ENCODE assay signal across 22 cellular contexts in genomic region chr3:168360993-168361392, GRCh38.
DNase-seq lines count a peak whose midpoint lies in the region; ATAC-seq, FAIRE-seq and TF ChIP-seq lines count a peak whose summit lies in the region.
"Had no signal": no experiment of that assay in that cellular context is flagged by ENCODE, and none has a peak within 500 bp of the region (broad histone marks: within the 10 kb centered on the region; RNA-seq: fewer than 3 reads in every experiment).

No MANE protein-coding gene starts in this region.

- H3K9ac ChIP-seq in PC-3 (ENCODE audit: low read length): no peak overlapping the region
- H3K9ac ChIP-seq: BLaER1 had no signal

- peak; percentile 16 for FAIRE-seq in GM12891 (lab: Jason Lieb, UNC)
- FAIRE-seq: A204.1, D721Med, G401.6, GM12892, GM18507 had no signal

- no peak for TF ChIP-seq CTCF in PC-3 (conservative IDR thresholded peaks at IDR 0.05; ENCODE audit: low read depth, low read length)
- TF ChIP-seq CTCF in mesothelial cell of epicardium (IDR thresholded peaks at IDR 0.05; ENCODE audit: unreplicated experiment): no peak

- peaks cover 49% of the 10 kb centered on the region for H3K4me1 Mint-ChIP-seq in mesothelial cell of epicardium
- H3K4me1 Mint-ChIP-seq in activated T-helper 17 cell treated with anti-CD3 and anti-CD28 coated beads, Interleukin-2, amount 50 U/mL, for 72 hours: no peaks in the 10 kb centered on the region

- CTCF ChIA-PET in PC-3 (lab: Charles Lee): no interaction called here

- H3K4me3 ChIP-seq in PC-3 (ENCODE audit: low read length): no peak overlapping the region
- H3K4me3 ChIP-seq: BLaER1 had no signal

- intact Hi-C loops in PC-3 (cut with micrococcal nuclease): no loop called here

- H3K36me3 ChIP-seq in PC-3 (ENCODE audit: low read depth, low read length): no peaks in the 10 kb centered on the region
- H3K36me3 ChIP-seq: BE2C, BLaER1 had no signal

- no TSS peak for BruUV-seq in PC-3 (replicated peaks; lab: Mats Ljungman, UMichigan)

- TF ChIP-seq POLR2A in GM12891 (IDR thresholded peaks at IDR 0.05; ENCODE audit: low read depth, low read length): no peak

- no peaks in the 10 kb centered on the region for H3K9me3 ChIP-seq in PC-3 (ENCODE audit: low read length)
- H3K9me3 ChIP-seq: BE2C, BLaER1, Caco-2 had no signal

- H3K27me3 ChIP-seq in PC-3 (ENCODE audit: low read length): no peaks in the 10 kb centered on the region
- H3K27me3 ChIP-seq: BE2C, BLaER1 had no signal

- DNase-seq in GM12891 (ENCODE audit: insufficient read length, low spot score) (no peak), PC-3 (peak; percentile 51), mesothelial cell of epicardium (ENCODE audit: low spot score in 2 of 2, unreplicated experiment in 2 of 2) (no peak), cortex of kidney (lab: John Stamatoyannopoulos, UW) (no peak)
- DNase-seq in activated CD8-positive, alpha-beta memory T cell treated with anti-CD3 and anti-CD28 coated beads, Interleukin-2, amount 50 U/mL, for 48 hours: no peak
- DNase-seq: 8988T; ACHN; BE2C; Caco-2; Calu3; CD4-positive, alpha-beta T cell; CD8-positive, alpha-beta T cell; DMS79 treated with DMSO at 0.1 percent for 48 hours; GF-D8 had no signal

- H3F3A ChIP-seq in PC-3 (ENCODE audit: low read length, unreplicated experiment): no peaks in the 10 kb centered on the region

- no peak overlapping the region for H3K4me3 Mint-ChIP-seq in mesothelial cell of epicardium
- H3K4me3 Mint-ChIP-seq in activated T-helper 17 cell treated with anti-CD3 and anti-CD28 coated beads, Interleukin-2, amount 50 U/mL, for 72 hours: no peak overlapping the region
- H3K4me3 Mint-ChIP-seq: CD4-positive, alpha-beta T cell; CD8-positive, alpha-beta T cell had no signal

- H3K4me2 ChIP-seq in PC-3 (ENCODE audit: low read length): no peak overlapping the region
- H3K4me2 ChIP-seq: BLaER1 had no signal

- no peaks in the 10 kb centered on the region for H3K9me2 ChIP-seq in PC-3 (replicated peaks; ENCODE audit: low read length)

- H3K36me3 Mint-ChIP-seq in mesothelial cell of epicardium: peaks cover 7% of the 10 kb centered on the region
- H3K36me3 Mint-ChIP-seq in activated T-helper 17 cell treated with anti-CD3 and anti-CD28 coated beads, Interleukin-2, amount 50 U/mL, for 72 hours (ENCODE audit: low read depth): no peaks in the 10 kb centered on the region
- H3K36me3 Mint-ChIP-seq: CD8-positive, alpha-beta T cell had no signal

- peak overlapping the region; percentile 67 for H3K27ac Mint-ChIP-seq in mesothelial cell of epicardium
- H3K27ac Mint-ChIP-seq in activated T-helper 17 cell treated with anti-CD3 and anti-CD28 coated beads, Interleukin-2, amount 50 U/mL, for 72 hours: no peak overlapping the region
- H3K27ac Mint-ChIP-seq: CD4-positive, alpha-beta T cell; CD8-positive, alpha-beta T cell had no signal

- ATAC-seq in PC-3: peak; percentile 89
- no peak for ATAC-seq in activated T-helper 17 cell treated with anti-CD3 and anti-CD28 coated beads, Interleukin-2, amount 50 U/mL, for 72 hours (replicated peaks)
- ATAC-seq: CD8-positive, alpha-beta T cell had no signal

- H3K4me1 ChIP-seq in PC-3 (ENCODE audit: insufficient read depth, low read length): no peaks in the 10 kb centered on the region; the same call in 1 of the 2 replicates
- H3K4me1 ChIP-seq: BE2C, BLaER1, Caco-2 had no signal

- no peaks in the 10 kb centered on the region for H3K79me2 ChIP-seq in PC-3 (ENCODE audit: low read length)

- H3K27ac ChIP-seq in PC-3 (ENCODE audit: low read length): no peak overlapping the region
- H3K27ac ChIP-seq: BLaER1, C4-2B had no signal

- H2AFZ ChIP-seq in PC-3 (ENCODE audit: low read length): no peak overlapping the region

- POLR2A ChIA-PET in PC-3 (lab: Charles Lee; ENCODE audit: unreplicated experiment): no interaction called here

- H4K20me1 ChIP-seq in PC-3 (ENCODE audit: low read length): no peaks in the 10 kb centered on the region
- H4K20me1 ChIP-seq: BLaER1 had no signal

- H3K9me3 Mint-ChIP-seq in mesothelial cell of epicardium: no peaks in the 10 kb centered on the region
- peaks cover 3% of the 10 kb centered on the region for H3K9me3 Mint-ChIP-seq in activated T-helper 17 cell treated with anti-CD3 and anti-CD28 coated beads, Interleukin-2, amount 50 U/mL, for 72 hours
- H3K9me3 Mint-ChIP-seq: CD4-positive, alpha-beta T cell; CD8-positive, alpha-beta T cell had no signal

- H3K27me3 Mint-ChIP-seq in mesothelial cell of epicardium (ENCODE audit: low read depth): no peaks in the 10 kb centered on the region
- no peaks in the 10 kb centered on the region for H3K27me3 Mint-ChIP-seq in activated T-helper 17 cell treated with anti-CD3 and anti-CD28 coated beads, Interleukin-2, amount 50 U/mL, for 72 hours
- H3K27me3 Mint-ChIP-seq: CD4-positive, alpha-beta T cell had no signal

TF ChIP-seq in GM12891, 5 proteins besides CTCF, POLR2A, EP300 and RAD21:
- no peak for TF ChIP-seq SPI1 (IDR thresholded peaks at IDR 0.05; ENCODE audit: low read depth, low read length)
- TF ChIP-seq POU2F2 (IDR thresholded peaks at IDR 0.05; ENCODE audit: low read depth, low read length): no peak
- no peak for TF ChIP-seq PAX5 (IDR thresholded peaks at IDR 0.05; ENCODE audit: insufficient read depth, low read length, severe bottlenecking)
- TF ChIP-seq POLR2AphosphoS5 (IDR thresholded peaks at IDR 0.05; ENCODE audit: low read depth, low read length): no peak
- TF ChIP-seq TAF1 (IDR thresholded peaks at IDR 0.05; ENCODE audit: low read depth, low read length): no peak
